ENCODE assay signal across 10 cellular contexts in genomic region chr3:71067977-71068376, GRCh38.
DNase-seq lines count a peak whose midpoint lies in the region; ATAC-seq and TF ChIP-seq lines count a peak whose summit lies in the region.
"Had no signal": no experiment of that assay in that cellular context is flagged by ENCODE, and none has a peak within 500 bp of the region (broad histone marks: within the 10 kb centered on the region; RNA-seq: fewer than 3 reads in every experiment).

No MANE protein-coding gene starts in this region.

- H2BK5ac ChIP-seq in neuronal stem cell (ENCODE audit: low read length) (no peak overlapping the region), mesenchymal stem cell (ENCODE audit: low read depth, low read length, poor library complexity, severe bottlenecking) (no peak overlapping the region)

- H4K8ac ChIP-seq in neuronal stem cell (ENCODE audit: low read depth, low read length) = no peak overlapping the region
- H4K8ac ChIP-seq in mesenchymal stem cell (ENCODE audit: low read length) = no peak overlapping the region

- TF ChIP-seq CTCF in DND-41 (IDR thresholded peaks at IDR 0.05; ENCODE audit: borderline replicate concordance, extremely low read depth, low read length, poor library complexity, severe bottlenecking) = no peak

- H4K20me1 ChIP-seq in DND-41 (ENCODE audit: insufficient read depth, low read length) = peaks cover 64% of the 10 kb centered on the region

- no peaks in the 10 kb centered on the region for H3K9me3 Mint-ChIP-seq in activated naive CD8-positive, alpha-beta T cell (ENCODE audit: low read depth)
- no peaks in the 10 kb centered on the region for H3K9me3 Mint-ChIP-seq in natural killer cell treated with Interleukin-12 subunit alpha and Interleukin-12 subunit beta and Interleukin-15 and Interleukin-18, amount 100 ng/mL, for 72 hours

- DNase-seq in DND-41 = peak; percentile 53
- DNase-seq in natural killer cell treated with Interleukin-12 subunit alpha and Interleukin-12 subunit beta and Interleukin-15 and Interleukin-18, amount 100 ng/mL, for 72 hours (ENCODE audit: low spot score) = no peak
- no peak for DNase-seq in neuronal stem cell (ENCODE audit: low spot score)
- no peak for DNase-seq in mesenchymal stem cell
- no peak for DNase-seq in NCI-H748 treated with DMSO at 0.1 percent for 48 hours (lab: John Stamatoyannopoulos, UW)
- DNase-seq in activated CD4-positive, alpha-beta T cell treated with anti-CD3 and anti-CD28 coated beads, Interleukin-2, amount 50 U/mL, for 48 hours = no peak
- DNase-seq: NCI-H1048, SK-N-SH had no signal

- no peak overlapping the region for H2BK12ac ChIP-seq in neuronal stem cell (ENCODE audit: low read length)
- H2BK12ac ChIP-seq in mesenchymal stem cell (ENCODE audit: low read length in 2 of 2) = no peak overlapping the region

- peaks cover 69% of the 10 kb centered on the region for H3K4me1 Mint-ChIP-seq in activated naive CD8-positive, alpha-beta T cell (ENCODE audit: low read depth)
- peaks cover 47 to 55% of the 10 kb centered on the region in 2 donors for H3K4me1 Mint-ChIP-seq in natural killer cell treated with Interleukin-12 subunit alpha and Interleukin-12 subunit beta and Interleukin-15 and Interleukin-18, amount 100 ng/mL, for 72 hours (ENCODE audit: low read depth in 2 of 2)

- peak overlapping the region; percentile 90 for H3K27ac Mint-ChIP-seq in activated naive CD8-positive, alpha-beta T cell
- H3K27ac Mint-ChIP-seq in natural killer cell treated with Interleukin-12 subunit alpha and Interleukin-12 subunit beta and Interleukin-15 and Interleukin-18, amount 100 ng/mL, for 72 hours = peak overlapping the region; percentile 23 to 82

- peak overlapping the region; percentile 60; the same call in 1 of the 2 replicates for H3K27ac ChIP-seq in DND-41 (ENCODE audit: low read length)
- H3K27ac ChIP-seq in neuronal stem cell (replicated peaks; ENCODE audit: low read length) = no peak overlapping the region
- H3K27ac ChIP-seq in mesenchymal stem cell (ENCODE audit: low read length, poor library complexity, severe bottlenecking) = no peak overlapping the region

- no CpG with 5 or more reads among the region's 2 CpGs for WGBS in neuronal stem cell (ENCODE audit: extremely low coverage in 2 of 2, insufficient read length in 2 of 2, insufficient replicate concordance in 1 of 2), 2 donors
- no CpG with 5 or more reads among the region's 2 CpGs for whole genome bisulfite sequencing in mesenchymal stem cell

- H3K9me3 ChIP-seq in DND-41 (ENCODE audit: insufficient read depth, low read length, severe bottlenecking) (no peaks in the 10 kb centered on the region), neuronal stem cell (replicated peaks in 1 of 2; ENCODE audit: control insufficient read depth in 2 of 2, insufficient read depth in 1 of 2, low read depth in 1 of 2, low read length in 2 of 2) (no peaks in the 10 kb centered on the region), mesenchymal stem cell (ENCODE audit: control insufficient read depth, low read length) (no peaks in the 10 kb centered on the region)
- H3K9me3 ChIP-seq: SK-N-SH had no signal

- H3K27me3 Mint-ChIP-seq in activated naive CD8-positive, alpha-beta T cell = no peaks in the 10 kb centered on the region
- H3K27me3 Mint-ChIP-seq in natural killer cell treated with Interleukin-12 subunit alpha and Interleukin-12 subunit beta and Interleukin-15 and Interleukin-18, amount 100 ng/mL, for 72 hours = no peaks in the 10 kb centered on the region

- H3K14ac ChIP-seq in neuronal stem cell (ENCODE audit: low read length) (no peak overlapping the region), mesenchymal stem cell (ENCODE audit: low read length in 2 of 2) (no peak overlapping the region)

- peak overlapping the region; percentile 23; the same call in 1 of the 2 replicates for H3K4me2 ChIP-seq in DND-41 (ENCODE audit: insufficient read depth, low read length)
- H3K4me2 ChIP-seq in neuronal stem cell (ENCODE audit: insufficient read depth, low read length, poor library complexity, severe bottlenecking) = no peak overlapping the region
- H3K4me2 ChIP-seq in mesenchymal stem cell (ENCODE audit: low read length, poor library complexity, severe bottlenecking) = no peak overlapping the region
- H3K4me2 ChIP-seq: SK-N-SH had no signal

- no peak overlapping the region for H3K4me3 ChIP-seq in DND-41 (ENCODE audit: low read depth in 1 of 2, low read length in 2 of 2)
- H3K4me3 ChIP-seq in neuronal stem cell (ENCODE audit: low read length in 2 of 2) = no peak overlapping the region
- H3K4me3 ChIP-seq in mesenchymal stem cell (ENCODE audit: insufficient read depth in 1 of 2, low read depth in 1 of 2, low read length in 2 of 2) = no peak overlapping the region

- H3K9ac ChIP-seq in DND-41 (ENCODE audit: low read depth, low read length) (no peak overlapping the region), neuronal stem cell (ENCODE audit: low read depth, low read length, poor library complexity) (no peak overlapping the region), mesenchymal stem cell (ENCODE audit: low read length) (no peak overlapping the region)
- H3K9ac ChIP-seq: SK-N-SH had no signal

- H2BK15ac ChIP-seq in neuronal stem cell (ENCODE audit: low read length) = no peak overlapping the region
- H2BK15ac ChIP-seq in mesenchymal stem cell (ENCODE audit: low read depth, poor library complexity, severe bottlenecking) = no peak overlapping the region

- peaks cover 2% of the 10 kb centered on the region for H3K36me3 Mint-ChIP-seq in activated naive CD8-positive, alpha-beta T cell
- no peaks in the 10 kb centered on the region for H3K36me3 Mint-ChIP-seq in natural killer cell treated with Interleukin-12 subunit alpha and Interleukin-12 subunit beta and Interleukin-15 and Interleukin-18, amount 100 ng/mL, for 72 hours

- ATAC-seq in DND-41 (ENCODE audit: insufficient read depth, low read depth) (peak; percentile 63), HG03378 (IDR thresholded peaks at IDR 0.05; ENCODE audit: unreplicated experiment) (peak; percentile 40)
- peak; percentile 49 for ATAC-seq in natural killer cell treated with Interleukin-12 subunit alpha and Interleukin-12 subunit beta and Interleukin-15 and Interleukin-18, amount 100 ng/mL, for 72 hours

- H3K27me3 ChIP-seq in DND-41 (ENCODE audit: insufficient read depth, low read length, poor library complexity) = no peaks in the 10 kb centered on the region
- no peaks in the 10 kb centered on the region for H3K27me3 ChIP-seq in neuronal stem cell (ENCODE audit: control insufficient read depth in 3 of 3, insufficient read depth in 3 of 3, low read depth in 1 of 3, low read length in 3 of 3)
- no peaks in the 10 kb centered on the region for H3K27me3 ChIP-seq in mesenchymal stem cell (ENCODE audit: control insufficient read depth in 1 of 2, insufficient read depth in 1 of 2, low read length in 2 of 2)

- H2AFZ ChIP-seq in DND-41 (ENCODE audit: low read depth, low read length) (no peak overlapping the region), neuronal stem cell (ENCODE audit: low read length) (no peak overlapping the region), mesenchymal stem cell (ENCODE audit: low read depth, low read length) (no peak overlapping the region)

- H3K4ac ChIP-seq in neuronal stem cell (ENCODE audit: low read length) (no peak overlapping the region), mesenchymal stem cell (ENCODE audit: low read depth in 1 of 2, low read length in 2 of 2) (no peak overlapping the region)

- no peak overlapping the region for H2BK120ac ChIP-seq in neuronal stem cell (ENCODE audit: low read depth, low read length)
- no peak overlapping the region for H2BK120ac ChIP-seq in mesenchymal stem cell (ENCODE audit: low read depth, low read length)

- no peak overlapping the region for H2AK5ac ChIP-seq in neuronal stem cell (ENCODE audit: low read depth, low read length)
- no peak overlapping the region for H2AK5ac ChIP-seq in mesenchymal stem cell (ENCODE audit: low read length, severe bottlenecking)

- no peak overlapping the region for H3K23ac ChIP-seq in neuronal stem cell (ENCODE audit: low read depth, low read length, poor library complexity)
- no peak overlapping the region for H3K23ac ChIP-seq in mesenchymal stem cell (ENCODE audit: low read length in 2 of 2)

- H3K36me3 ChIP-seq in DND-41 (ENCODE audit: insufficient read depth, low read length) (no peaks in the 10 kb centered on the region), neuronal stem cell (replicated peaks in 1 of 2; ENCODE audit: control insufficient read depth in 2 of 2, insufficient read depth in 2 of 2, low read length in 2 of 2) (no peaks in the 10 kb centered on the region), mesenchymal stem cell (ENCODE audit: control insufficient read depth in 1 of 2, insufficient read depth in 2 of 2, low read depth in 1 of 2, low read length in 2 of 2) (no peaks in the 10 kb centered on the region)

- H3K18ac ChIP-seq in neuronal stem cell (ENCODE audit: low read length) (no peak overlapping the region), mesenchymal stem cell (ENCODE audit: low read depth in 1 of 2, low read length in 2 of 2) (no peak overlapping the region)

- H3K79me2 ChIP-seq in DND-41 (ENCODE audit: insufficient read depth, low read length) = peaks cover 53% of the 10 kb centered on the region

- H4K91ac ChIP-seq in neuronal stem cell (ENCODE audit: low read depth, low read length, poor library complexity) (no peak overlapping the region), mesenchymal stem cell (ENCODE audit: low read length) (no peak overlapping the region)

- H3K79me1 ChIP-seq in neuronal stem cell (ENCODE audit: low read depth, low read length) (peaks cover 2% of the 10 kb centered on the region), mesenchymal stem cell (replicated peaks; ENCODE audit: low read length, poor library complexity, severe bottlenecking) (peaks cover 8% of the 10 kb centered on the region)

- peak overlapping the region; percentile 40 for H3K4me3 Mint-ChIP-seq in activated naive CD8-positive, alpha-beta T cell
- peak overlapping the region; percentile 43 for H3K4me3 Mint-ChIP-seq in natural killer cell treated with Interleukin-12 subunit alpha and Interleukin-12 subunit beta and Interleukin-15 and Interleukin-18, amount 100 ng/mL, for 72 hours

- H3K4me1 ChIP-seq in DND-41 (ENCODE audit: insufficient read depth, low read length) = peaks cover 62% of the 10 kb centered on the region
- H3K4me1 ChIP-seq in neuronal stem cell (ENCODE audit: control insufficient read depth in 2 of 2, insufficient read depth in 1 of 2, low read depth in 1 of 2, low read length in 2 of 2) = peaks cover 19 to 22% of the 10 kb centered on the region in 2 donors
- H3K4me1 ChIP-seq in mesenchymal stem cell (ENCODE audit: control insufficient read depth, insufficient read depth, low read depth, low read length) = peaks cover 11% of the 10 kb centered on the region
